In genomic region chr1:26234644-26235384, GRCh38 we compare ENCODE assay signal across 8 cellular contexts. TPM values are rescaled to one million over a fixed set of nuclear protein-coding genes. Genes with fewer than 3 reads are reported as not detected.
DNase-seq lines count a peak whose midpoint lies in the region; ATAC-seq and TF ChIP-seq lines count a peak whose summit lies in the region.

No MANE protein-coding gene starts in this region.

- H3K4me1 ChIP-seq in BLaER1, result peaks cover 34% of the 10 kb centered on the region
- peaks cover 21% of the 10 kb centered on the region; the same call in 1 of the 2 replicates for H3K4me1 ChIP-seq in MM.1S (ENCODE audit: low read length)
- peaks cover 0 to 7% of the 10 kb centered on the region in 2 donors for H3K4me1 ChIP-seq in adrenal gland (replicated peaks in 1 of 2)
- H3K4me1 ChIP-seq in iPS-20b (ENCODE audit: insufficient read depth, low read length), result peaks cover 3% of the 10 kb centered on the region; the same call in 1 of the 2 replicates
- peaks cover 3 to 39% (median 17%) of the 10 kb centered on the region in 6 donors for H3K4me1 ChIP-seq in spleen

- peaks cover 56% of the 10 kb centered on the region for H3K79me2 ChIP-seq in MM.1S (ENCODE audit: low read length)

- 2 to 7% (median 4%) methylated on average over 30 of the region's 30 CpGs for WGBS in adrenal gland, 4 donors
- WGBS in spleen, 5 donors, result 2 to 4% (median 2%) methylated on average over 30 of the region's 30 CpGs

- H3K9ac ChIP-seq in BLaER1 (peak overlapping the region; percentile 89), MM.1S (ENCODE audit: low read length) (peak overlapping the region; percentile 79), iPS-20b (ENCODE audit: low read depth, low read length) (peak overlapping the region; percentile 85)

- no peak for TF ChIP-seq CTCF in MM.1S (IDR thresholded peaks at IDR 0.05; ENCODE audit: low read length)
- TF ChIP-seq CTCF in adrenal gland (IDR thresholded peaks at IDR 0.05), result no peak
- TF ChIP-seq CTCF in spleen (IDR thresholded peaks at IDR 0.05 in 8 of 11, conservative IDR thresholded peaks at IDR 0.05 in 3 of 11), result no peak

- no peaks in the 10 kb centered on the region for H3F3A ChIP-seq in MM.1S (ENCODE audit: insufficient read depth, low read length)

- peak overlapping the region; percentile 84 for H3K4me3 ChIP-seq in BLaER1
- peak overlapping the region; percentile 97 for H3K4me3 ChIP-seq in MM.1S (ENCODE audit: low read length)
- peak overlapping the region; percentile 43 to 97 (median 54) for H3K4me3 ChIP-seq in adrenal gland
- H3K4me3 ChIP-seq in iPS-20b (ENCODE audit: low read length), result peak overlapping the region; percentile 93
- peak overlapping the region; percentile 57 to 91 (median 74) for H3K4me3 ChIP-seq in spleen

- H3K27ac ChIP-seq in BLaER1 (peak overlapping the region; percentile 85), MM.1S (ENCODE audit: low read length) (peak overlapping the region; percentile 46; the same call in 1 of the 2 replicates), adrenal gland (peak overlapping the region; percentile 81 to 95 (median 88)), iPS-20b (ENCODE audit: low read length) (peak overlapping the region; percentile 20), spleen (peak overlapping the region; percentile 81 to 94 (median 90))

- H3K27me3 ChIP-seq in BLaER1, result no peaks in the 10 kb centered on the region
- no peaks in the 10 kb centered on the region for H3K27me3 ChIP-seq in MM.1S (replicated peaks; ENCODE audit: insufficient read depth, low read length)
- no peaks in the 10 kb centered on the region for H3K27me3 ChIP-seq in adrenal gland
- H3K27me3 ChIP-seq in iPS-20b (ENCODE audit: insufficient read depth, low read length), result no peaks in the 10 kb centered on the region
- H3K27me3 ChIP-seq in spleen (replicated peaks in 1 of 7), result no peaks in the 10 kb centered on the region

- H3K4me2 ChIP-seq in BLaER1 (peak overlapping the region; percentile 93), MM.1S (ENCODE audit: low read depth, low read length) (peak overlapping the region; percentile 90)

- intact Hi-C loops in adrenal gland (cut with DNase I), result loop anchor here in 1 of 2 donors (5.0 kb wide), 1 partner anchor 68 kb away; the partner anchor contains the start of genes C1orf232 and ZNF593
- intact Hi-C loops in spleen (cut with DNase I; ENCODE audit: low total_unique reads), result no loop called here

- TF ChIP-seq POLR2A in GM18505 (IDR thresholded peaks at IDR 0.05; ENCODE audit: borderline replicate concordance, extremely low read depth, insufficient read depth, insufficient read length) (no peak), adrenal gland (IDR thresholded peaks at IDR 0.05) (no peak), spleen (IDR thresholded peaks at IDR 0.05) (no peak)

- DNase-seq in MM.1S (peak; percentile 33), adrenal gland (peak in 2 of 7 donors; percentile 22 to 34), spleen (no peak), amniotic stem cell (lab: John Stamatoyannopoulos, UW) (no peak)

- H4K20me1 ChIP-seq in BLaER1 (peaks cover 55% of the 10 kb centered on the region), MM.1S (ENCODE audit: insufficient read depth, low read length) (no peaks in the 10 kb centered on the region)

- H3K9me2 ChIP-seq in MM.1S (replicated peaks; ENCODE audit: insufficient read depth, low read length), result no peaks in the 10 kb centered on the region

- peak; percentile 1 for ATAC-seq in GM18505 (IDR thresholded peaks at IDR 0.05; ENCODE audit: unreplicated experiment)
- no peak for ATAC-seq in GM21423 (IDR thresholded peaks at IDR 0.05; ENCODE audit: unreplicated experiment)

- peaks cover 17% of the 10 kb centered on the region for H3K36me3 ChIP-seq in BLaER1
- H3K36me3 ChIP-seq in MM.1S (replicated peaks; ENCODE audit: insufficient read depth, low read length), result no peaks in the 10 kb centered on the region
- H3K36me3 ChIP-seq in adrenal gland (replicated peaks in 1 of 2), result no peaks in the 10 kb centered on the region
- peaks cover 3% of the 10 kb centered on the region for H3K36me3 ChIP-seq in iPS-20b (ENCODE audit: insufficient read depth, low read depth, low read length)
- H3K36me3 ChIP-seq in spleen, result peaks cover 0 to 3% (median 0%) of the 10 kb centered on the region in 6 donors

- no peaks in the 10 kb centered on the region for H3K9me3 ChIP-seq in BLaER1
- no peaks in the 10 kb centered on the region for H3K9me3 ChIP-seq in MM.1S (replicated peaks; ENCODE audit: insufficient read depth, low read length)
- no peaks in the 10 kb centered on the region for H3K9me3 ChIP-seq in adrenal gland (replicated peaks in 1 of 3)
- no peaks in the 10 kb centered on the region for H3K9me3 ChIP-seq in iPS-20b (ENCODE audit: insufficient read depth, low read depth, low read length)
- H3K9me3 ChIP-seq in spleen, result no peaks in the 10 kb centered on the region

- peak overlapping the region; percentile 85 for H2AFZ ChIP-seq in MM.1S (ENCODE audit: low read length)

RNA-seq across cellular contexts. Expression of gene CEP85, which starts 0.8 kb away (rescaled TPM):
- total RNA-seq in adrenal gland (1 to 10 TPM; 2.6 to 8.7 (median 5.8) TPM), spleen (10 to 100 TPM in 5 of 7 donors, 1 to 10 TPM in 2; 7.8 to 14.9 (median 10.8) TPM)
- polyA plus RNA-seq in adrenal gland (1 to 10 TPM; 2.5 to 6.1 (median 3.1) TPM), spleen (1 to 10 TPM; 3.9 to 5.2 (median 4.2) TPM)

RNA-seq across cellular contexts. Expression of gene CATSPER4, which starts 44.4 kb away (rescaled TPM):
- total RNA-seq in adrenal gland (not detected), spleen (not detected)
- polyA plus RNA-seq in adrenal gland (not detected), spleen (under 1 TPM in 1 of 3 donors, not detected in 2; 0.03 TPM)

RNA-seq across cellular contexts. Expression of gene SH3BGRL3, which starts 45.1 kb away (rescaled TPM):
- 100 to 1,000 TPM in 3 of 8 donors, 10 to 100 TPM in 5; 34.0 to 123 (median 77.9) TPM for total RNA-seq in adrenal gland
- 100 to 1,000 TPM; 178 to 350 (median 321) TPM for polyA plus RNA-seq in adrenal gland
- total RNA-seq in spleen, result 100 to 1,000 TPM; 139 to 261 (median 233) TPM
- 100 to 1,000 TPM; 249 to 319 (median 286) TPM for polyA plus RNA-seq in spleen

RNA-seq across cellular contexts. Expression of gene CNKSR1, which starts 57.5 kb away (rescaled TPM):
- 1 to 10 TPM in 1 of 8 donors, under 1 TPM in 3, not detected in 4; 0.27 to 2.1 (median 0.34) TPM for total RNA-seq in adrenal gland
- polyA plus RNA-seq in adrenal gland, result 1 to 10 TPM in 1 of 3 donors, under 1 TPM in 2; 0.31 to 1.5 (median 0.64) TPM
- 1 to 10 TPM; 1.0 to 5.5 (median 3.7) TPM for total RNA-seq in spleen
- polyA plus RNA-seq in spleen, result 1 to 10 TPM in 2 of 3 donors, under 1 TPM in 1; 0.68 to 2.0 (median 1.0) TPM

Comparison
In these comparisons a context has a peak if more than half of its experiments do, and no peak if none do; other contexts are left out.
1. H3K27ac ChIP-seq: peak in every context shown above with its lines; median percentile 90 in spleen; 88 in adrenal gland; 85 in BLaER1; 46 in MM.1S; 20 in iPS-20b.